8 cellular contexts compared by ENCODE assay signal in the genomic region with DNA sequence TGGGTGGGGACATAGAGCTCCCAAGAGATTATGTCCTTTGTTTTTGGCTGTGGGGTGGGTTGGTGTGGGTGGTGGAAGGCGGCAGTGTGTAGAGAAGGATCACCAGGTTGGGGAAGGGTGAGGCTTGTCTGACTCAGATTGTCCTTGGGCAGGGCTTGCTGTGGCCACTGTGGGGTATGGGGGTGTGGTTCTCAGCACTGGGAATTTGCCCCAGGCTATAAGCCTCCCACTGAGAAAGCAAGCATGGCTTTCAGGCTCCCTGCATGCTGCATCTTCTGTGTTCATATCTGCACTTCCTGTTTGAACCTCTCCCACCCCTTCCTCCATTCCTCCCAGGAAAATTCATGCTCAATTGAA. TPM values are rescaled to one million over a fixed set of nuclear protein-coding genes. Genes with fewer than 3 reads are reported as not detected.
A peak's percentile ranks its signal among the peaks of the same experiment; 100 is the strongest.
DNase-seq lines count a peak whose midpoint lies in the region; ATAC-seq, FAIRE-seq and TF ChIP-seq lines count a peak whose summit lies in the region.

No MANE protein-coding gene starts in this region.

- no TSS peak for BruUV-seq in HepG2 (replicated peaks; lab: Mats Ljungman, UMichigan)

- ATAC-seq in HepG2, result peak; percentile 75
- ATAC-seq in HG03571 (IDR thresholded peaks at IDR 0.05; ENCODE audit: unreplicated experiment), result no peak

- in situ Hi-C loops in HepG2 (cut with HindIII; ENCODE audit: extremely low pct_ligation_motif_present, low pct_unique_long_range_greater_than_20kb), result no loop called here

- no peaks in the 10 kb centered on the region for H3K9me3 ChIP-seq in HUES6 (ENCODE audit: control insufficient read depth, insufficient read depth, low read depth, low read length)
- H3K9me3 ChIP-seq in HepG2 (ENCODE audit: low read length), result no peaks in the 10 kb centered on the region

- peaks cover 57% of the 10 kb centered on the region for H3K4me1 Mint-ChIP-seq in activated naive CD8-positive, alpha-beta T cell (ENCODE audit: low read depth)

- H3K4me3 Mint-ChIP-seq in activated naive CD8-positive, alpha-beta T cell, result peak overlapping the region; percentile 55

- POLR2A ChIA-PET in HepG2 (lab: Yijun Ruan, JAX), result interaction anchor here (1.8 to 2.6 kb wide), 3 partner anchors 11 to 34 kb away, joined by 4 to 12 read pairs (median 7); partner anchors contain the start of gene DNAJC15

- H3K4me1 ChIP-seq in HUES6 (ENCODE audit: control insufficient read depth, insufficient read depth, low read length), result peaks cover 62% of the 10 kb centered on the region
- H3K4me1 ChIP-seq in HepG2 (ENCODE audit: insufficient read depth, low read length), result peaks cover 66% of the 10 kb centered on the region

- FAIRE-seq in HepG2 (lab: Jason Lieb, UNC), result no peak

- H2AFZ ChIP-seq in HepG2 (ENCODE audit: low read length), result no peak overlapping the region

- no peak for TF ChIP-seq POLR2A in HepG2 (IDR thresholded peaks at IDR 0.05; ENCODE audit: insufficient read depth in 1 of 2, low read depth in 2 of 2, low read length in 2 of 2)

- H3K27me3 Mint-ChIP-seq in activated naive CD8-positive, alpha-beta T cell, result no peaks in the 10 kb centered on the region

- peak overlapping the region; percentile 33; the same call in 1 of the 2 replicates for H3K4me3 ChIP-seq in HUES6 (ENCODE audit: low read depth, low read length)
- peak overlapping the region in 2 of 3 experiments; percentile 17 to 27; a peak in 2 of 6 replicates for H3K4me3 ChIP-seq in HepG2 (replicated peaks in 1 of 3; ENCODE audit: insufficient read depth in 1 of 3, low read depth in 2 of 3, low read length in 3 of 3)

- H3K27me3 ChIP-seq in HUES6 (ENCODE audit: control insufficient read depth, insufficient read depth, low read length), result peaks cover 4% of the 10 kb centered on the region; the same call in 1 of the 2 replicates
- no peaks in the 10 kb centered on the region for H3K27me3 ChIP-seq in HepG2 (ENCODE audit: control insufficient read depth in 1 of 2, insufficient read depth in 2 of 2, low read length in 2 of 2)

- CTCF ChIA-PET in HepG2 (lab: Yijun Ruan, JAX; ENCODE audit: low intra/inter-chr PET ratio, low total read pairs), result no interaction called here

- H3K36me3 ChIP-seq in HUES6 (ENCODE audit: control insufficient read depth, insufficient read depth, low read length) (peaks cover 3% of the 10 kb centered on the region; the same call in 1 of the 2 replicates), HepG2 (replicated peaks in 1 of 2; ENCODE audit: control insufficient read depth in 1 of 2, insufficient read depth in 2 of 2, low read length in 2 of 2) (no peaks in the 10 kb centered on the region)

- no peak for TF ChIP-seq EP300 in HepG2 (IDR thresholded peaks at IDR 0.05; ENCODE audit: low read depth in 2 of 2, low read length in 2 of 2)
- no peak for TF ChIP-seq EP300 in HepG2 (CRISPR knock-in tag; IDR thresholded peaks at IDR 0.05; ENCODE audit: borderline replicate concordance)

- H3K36me3 Mint-ChIP-seq in activated naive CD8-positive, alpha-beta T cell, result peaks cover 14% of the 10 kb centered on the region

- DNase-seq in GM03348 (ENCODE audit: low spot score), result peak; percentile 51
- peak; percentile 46 for DNase-seq in HepG2 (ENCODE audit: low spot score)
- no peak for DNase-seq in NK-92 treated with Interleukin-12 subunit alpha and Interleukin-12 subunit beta, amount 100 ng/mL, for 24 hours (lab: John Stamatoyannopoulos, UW)
- no peak for DNase-seq in GDM1 (lab: John Stamatoyannopoulos, UW)
- no peak for DNase-seq in NCI-H82 treated with DMSO at 0.1 percent for 48 hours (lab: John Stamatoyannopoulos, UW; ENCODE audit: unreplicated experiment)

- no peak for TF ChIP-seq RAD21 in HepG2 (CRISPR knock-in tag; IDR thresholded peaks at IDR 0.05)

- H3K27ac ChIP-seq in HUES6 (ENCODE audit: low read depth, low read length) (peak overlapping the region; percentile 58; the same call in 1 of the 2 replicates), HepG2 (ENCODE audit: extremely low read length, insufficient read depth, low read length) (peak overlapping the region; percentile 71)

- intact Hi-C loops in HepG2 (cut with micrococcal nuclease; ENCODE audit: unreplicated experiment), result loop anchor here (5.0 kb wide), 1 partner anchor 51 kb away; no protein-coding TSS in a partner anchor

- 50% methylated on average over 1 of the region's 1 CpG for whole genome bisulfite sequencing in HepG2 (ENCODE audit: low lambda C conversion rate)

- H3K9me3 Mint-ChIP-seq in activated naive CD8-positive, alpha-beta T cell (ENCODE audit: low read depth), result no peaks in the 10 kb centered on the region

- H3K79me2 ChIP-seq in HepG2 (ENCODE audit: insufficient read depth, low read length), result peaks cover 59% of the 10 kb centered on the region

- H4K20me1 ChIP-seq in HepG2 (ENCODE audit: insufficient read depth, low read length), result no peaks in the 10 kb centered on the region

- H3K27ac Mint-ChIP-seq in activated naive CD8-positive, alpha-beta T cell, result peak overlapping the region; percentile 79

- H3K9ac ChIP-seq in HUES6 (ENCODE audit: low read length) (peak overlapping the region; percentile 65), HepG2 (ENCODE audit: insufficient read depth, low read depth, low read length) (peak overlapping the region; percentile 59)

- peak overlapping the region; percentile 67 for H3K4me2 ChIP-seq in HepG2 (ENCODE audit: low read depth, low read length)

- no peak for TF ChIP-seq CTCF in HepG2 (CRISPR knock-in tag; IDR thresholded peaks at IDR 0.05)

TF ChIP-seq in HepG2, 621 proteins besides CTCF, POLR2A, EP300 and RAD21 (continues in another document):
- TF ChIP-seq GATAD1 (CRISPR knock-in tag; IDR thresholded peaks at IDR 0.05) (no peak), TP53 (CRISPR knock-in tag; conservative IDR thresholded peaks at IDR 0.05) (no peak), ZNF790 (CRISPR knock-in tag; IDR thresholded peaks at IDR 0.05; ENCODE audit: borderline replicate concordance) (no peak), ZNF12 (CRISPR knock-in tag; IDR thresholded peaks at IDR 0.05) (no peak), THAP8 (CRISPR knock-in tag; IDR thresholded peaks at IDR 0.05; ENCODE audit: borderline replicate concordance) (no peak), ZNF101 (CRISPR knock-in tag; IDR thresholded peaks at IDR 0.05; ENCODE audit: borderline replicate concordance, low read depth) (no peak), SETDB1 (CRISPR knock-in tag; IDR thresholded peaks at IDR 0.05; ENCODE audit: borderline replicate concordance) (no peak), FOSL2 (CRISPR knock-in tag; IDR thresholded peaks at IDR 0.05) (peak; percentile 29; the same call in 1 of the 2 replicates), GABPA (IDR thresholded peaks at IDR 0.05; ENCODE audit: low read depth, low read length) (no peak), GABPA (CRISPR knock-in tag; IDR thresholded peaks at IDR 0.05; ENCODE audit: low read depth) (0 out of 2 replicates have a peak, but pooled peaks have one; percentile 11), NCOA2 (CRISPR knock-in tag; IDR thresholded peaks at IDR 0.05) (no peak)
- TF ChIP-seq, protein P1, sequence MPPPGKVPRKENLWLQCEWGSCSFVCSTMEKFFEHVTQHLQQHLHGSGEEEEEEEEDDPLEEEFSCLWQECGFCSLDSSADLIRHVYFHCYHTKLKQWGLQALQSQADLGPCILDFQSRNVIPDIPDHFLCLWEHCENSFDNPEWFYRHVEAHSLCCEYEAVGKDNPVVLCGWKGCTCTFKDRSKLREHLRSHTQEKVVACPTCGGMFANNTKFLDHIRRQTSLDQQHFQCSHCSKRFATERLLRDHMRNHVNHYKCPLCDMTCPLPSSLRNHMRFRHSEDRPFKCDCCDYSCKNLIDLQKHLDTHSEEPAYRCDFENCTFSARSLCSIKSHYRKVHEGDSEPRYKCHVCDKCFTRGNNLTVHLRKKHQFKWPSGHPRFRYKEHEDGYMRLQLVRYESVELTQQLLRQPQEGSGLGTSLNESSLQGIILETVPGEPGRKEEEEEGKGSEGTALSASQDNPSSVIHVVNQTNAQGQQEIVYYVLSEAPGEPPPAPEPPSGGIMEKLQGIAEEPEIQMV (CRISPR knock-in tag; IDR thresholded peaks at IDR 0.05; ENCODE audit: low read depth), result no peak

RNA-seq across cellular contexts. Expression of gene DNAJC15, which starts 34.9 kb away (rescaled TPM):
- 21.5 and 23.0 TPM in 2 replicates for total RNA-seq in HepG2 (2016; rRNA removed; fragmentation: Illumina TruSeq; extraction: Trizol)
- total RNA-seq in HepG2 (2016; cell fraction: cytosol; rRNA removed; fragmentation: Illumina TruSeq; extraction: Trizol; ENCODE audit: low read depth), result 12.1 and 13.1 TPM in 2 replicates
- total RNA-seq in HepG2 (2016; cell fraction: insoluble cytoplasmic fraction; rRNA removed; fragmentation: Illumina TruSeq; extraction: Trizol), result 19.6 and 23.8 TPM in 2 replicates
- 10.2 and 13.9 TPM in 2 replicates for total RNA-seq in HepG2 (2016; cell fraction: membrane; rRNA removed; fragmentation: Illumina TruSeq; extraction: Trizol)
- 16.2 and 16.9 TPM in 2 replicates for total RNA-seq in HepG2 (2016; cell fraction: nucleus; rRNA removed; fragmentation: Illumina TruSeq; extraction: Trizol)
- 27.2 and 31.9 TPM in 2 replicates for polyA plus RNA-seq in HepG2 (2011; rRNA removed)
- polyA plus RNA-seq in HepG2 (2011; cell fraction: cytosol; rRNA removed), result 23.4 and 24.2 TPM in 2 replicates
- 6.0 and 7.0 TPM in 2 replicates for polyA plus RNA-seq in HepG2 (2011; cell fraction: nucleus; rRNA removed)
- polyA plus RNA-seq in HepG2 (2012), result 12.1 and 12.9 TPM in 2 replicates
- polyA plus RNA-seq in HepG2 (2016; cell fraction: cytosol; fragmentation: Illumina TruSeq; extraction: Trizol; ENCODE audit: low read depth), result 15.4 and 21.7 TPM in 2 replicates
- 20.3 TPM in 2 replicates for polyA plus RNA-seq in HepG2 (2016; cell fraction: insoluble cytoplasmic fraction; fragmentation: Illumina TruSeq; extraction: Trizol; ENCODE audit: low read depth)
- 9.1 and 11.0 TPM in 2 replicates for polyA plus RNA-seq in HepG2 (2016; cell fraction: membrane; fragmentation: Illumina TruSeq; extraction: Trizol; ENCODE audit: low read depth)
- 22.8 and 24.6 TPM in 2 replicates for polyA plus RNA-seq in HepG2 (2016; cell fraction: nucleus; fragmentation: Illumina TruSeq; extraction: Trizol; ENCODE audit: insufficient read depth, low read depth)
- polyA minus RNA-seq in HepG2 (2011; rRNA and poly(A)+ RNA removed; ENCODE audit: low replicate concordance), result 6.5 and 21.0 TPM in 2 replicates
- 12.3 and 14.1 TPM in 2 replicates for polyA minus RNA-seq in HepG2 (2011; cell fraction: cytosol; rRNA and poly(A)+ RNA removed)
- 17.4 and 18.0 TPM in 2 replicates for polyA minus RNA-seq in HepG2 (2011; cell fraction: nucleus; rRNA and poly(A)+ RNA removed)

Comparison
In these comparisons a context has a peak if more than half of its experiments do, and no peak if none do; other contexts are left out.
1. DNase-seq: peak in GM03348 (single experiment) and HepG2 (single experiment); none in NK-92 treated with Interleukin-12 subunit alpha and Interleukin-12 subunit beta, amount 100 ng/mL, for 24 hours (single experiment), GDM1 (single experiment) and NCI-H82 treated with DMSO at 0.1 percent for 48 hours (single experiment).